25 cellular contexts compared by ENCODE assay signal in genomic region chr10:2935647-2936386, GRCh38.
"Had no signal": no experiment of that assay in that cellular context is flagged by ENCODE, and none has a peak within 500 bp of the region (broad histone marks: within the 10 kb centered on the region; RNA-seq: fewer than 3 reads in every experiment).

No MANE protein-coding gene starts in this region.

- H3K4me3 ChIP-seq: breast epithelium, left lung, lung, ovary, prostate gland, spleen, thoracic aorta, vagina had no signal

- H3K36me3 Mint-ChIP-seq: activated naive CD8-positive, alpha-beta T cell; naive thymus-derived CD8-positive, alpha-beta T cell; type B pancreatic cell; WTC11 had no signal

- H3K27ac ChIP-seq: breast epithelium, foreskin keratinocyte, left lung, ovary, prostate gland, spleen, thoracic aorta, vagina had no signal

- H3K9me3 Mint-ChIP-seq: activated T-cell treated with anti-CD3 and anti-CD28 coated beads, Interleukin-2, amount 50 U/mL, for 24 hours; activated T-helper 17 cell treated with anti-CD3 and anti-CD28 coated beads, Interleukin-2, amount 50 U/mL, for 72 hours; naive thymus-derived CD8-positive, alpha-beta T cell; type B pancreatic cell had no signal

- DNase-seq: activated CD4-positive, alpha-beta T cell treated with anti-CD3 and anti-CD28 coated beads, Interleukin-2, amount 50 U/mL, for 4 hours; activated CD8-positive, alpha-beta memory T cell treated with anti-CD3 and anti-CD28 coated beads for 24 hours; activated CD8-positive, alpha-beta memory T cell treated with anti-CD3 and anti-CD28 coated beads, Interleukin-2, amount 50 U/mL, for 4 hours; activated T-cell treated with anti-CD3 and anti-CD28 coated beads, Interleukin-2, amount 50 U/mL, for 24 hours; amniotic stem cell; cerebellar nuclear complex; cortex of kidney; effector CD4-positive, alpha-beta T cell; foreskin keratinocyte; naive thymus-derived CD8-positive, alpha-beta T cell; ovary; spleen; stimulated activated CD4-positive, alpha-beta T cell treated with anti-CD3 and anti-CD28 coated beads, Interleukin-4, amount 100 ng/mL, for 1 hour; stimulated activated naive CD4-positive, alpha-beta T cell treated with Interleukin-2 at 50 U/mL for 16 hours; T-helper 9 cell had no signal

- H3K4me1 ChIP-seq: breast epithelium, foreskin keratinocyte, left lung, prostate gland, spleen, vagina had no signal

- H3K36me3 ChIP-seq: breast epithelium, left lung, ovary, prostate gland, spleen, thoracic aorta, vagina had no signal

- ATAC-seq: activated T-helper 17 cell treated with anti-CD3 and anti-CD28 coated beads, Interleukin-2, amount 50 U/mL, for 72 hours; foreskin keratinocyte; left lung; naive thymus-derived CD8-positive, alpha-beta T cell; WTC11 had no signal

- H3K27ac Mint-ChIP-seq: activated naive CD8-positive, alpha-beta T cell; activated T-cell treated with anti-CD3 and anti-CD28 coated beads, Interleukin-2, amount 50 U/mL, for 24 hours; activated T-helper 17 cell treated with anti-CD3 and anti-CD28 coated beads, Interleukin-2, amount 50 U/mL, for 72 hours; naive thymus-derived CD8-positive, alpha-beta T cell; type B pancreatic cell; WTC11 had no signal

- H3K27me3 ChIP-seq: foreskin keratinocyte, ovary, vagina had no signal

- H3K9me3 ChIP-seq: breast epithelium, left lung, ovary, prostate gland, spleen, thoracic aorta, vagina had no signal
